Comparison of ENCODE assay signal across 1 cellular context in the genomic region with DNA sequence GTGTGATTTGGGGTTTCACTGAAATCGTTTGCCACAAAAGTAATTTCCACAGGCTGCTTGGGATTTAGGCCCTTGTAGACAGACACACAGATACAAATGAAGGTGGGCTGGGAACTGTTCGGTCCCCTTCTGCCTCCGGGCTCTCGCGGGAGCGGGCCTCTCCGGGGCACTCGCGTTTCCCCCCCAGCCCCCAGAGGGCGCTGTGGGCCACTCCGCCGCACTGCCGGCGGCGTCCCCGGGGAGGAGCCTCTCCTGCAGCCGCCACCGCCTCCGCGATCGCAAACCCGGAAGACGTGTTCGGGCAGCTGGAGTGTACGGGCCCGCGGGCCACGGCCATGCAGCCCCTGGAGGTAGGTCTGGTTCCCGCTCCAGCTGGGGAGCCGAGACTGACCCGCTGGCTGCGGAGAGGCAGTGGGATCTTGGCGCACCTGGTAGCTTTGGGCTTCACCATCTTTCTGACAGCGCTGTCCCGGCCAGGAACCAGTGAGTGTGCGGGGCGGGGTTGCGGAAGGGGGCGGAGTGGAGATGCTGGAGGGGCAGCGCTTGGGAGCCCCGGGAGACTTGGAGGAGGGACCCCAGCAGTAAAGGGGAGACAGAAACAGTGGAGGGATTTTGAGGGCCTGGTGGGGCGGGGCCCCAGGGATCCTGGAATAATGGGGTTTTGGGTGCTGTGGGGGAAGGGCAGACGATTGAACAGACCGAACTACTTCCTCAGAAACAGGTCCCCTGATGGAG.
TF ChIP-seq lines count a peak whose summit lies in the region.

A gene with protein sequence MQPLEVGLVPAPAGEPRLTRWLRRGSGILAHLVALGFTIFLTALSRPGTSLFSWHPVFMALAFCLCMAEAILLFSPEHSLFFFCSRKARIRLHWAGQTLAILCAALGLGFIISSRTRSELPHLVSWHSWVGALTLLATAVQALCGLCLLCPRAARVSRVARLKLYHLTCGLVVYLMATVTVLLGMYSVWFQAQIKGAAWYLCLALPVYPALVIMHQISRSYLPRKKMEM (plus strand): TSS at position 290 of the 735 bp plus-strand sequence. CDS start 46 bp downstream, at position 336.

TF ChIP-seq in HepG2, 621 proteins besides CTCF, POLR2A, EP300 and RAD21 (continued from another document):
- TF ChIP-seq, protein P1, sequence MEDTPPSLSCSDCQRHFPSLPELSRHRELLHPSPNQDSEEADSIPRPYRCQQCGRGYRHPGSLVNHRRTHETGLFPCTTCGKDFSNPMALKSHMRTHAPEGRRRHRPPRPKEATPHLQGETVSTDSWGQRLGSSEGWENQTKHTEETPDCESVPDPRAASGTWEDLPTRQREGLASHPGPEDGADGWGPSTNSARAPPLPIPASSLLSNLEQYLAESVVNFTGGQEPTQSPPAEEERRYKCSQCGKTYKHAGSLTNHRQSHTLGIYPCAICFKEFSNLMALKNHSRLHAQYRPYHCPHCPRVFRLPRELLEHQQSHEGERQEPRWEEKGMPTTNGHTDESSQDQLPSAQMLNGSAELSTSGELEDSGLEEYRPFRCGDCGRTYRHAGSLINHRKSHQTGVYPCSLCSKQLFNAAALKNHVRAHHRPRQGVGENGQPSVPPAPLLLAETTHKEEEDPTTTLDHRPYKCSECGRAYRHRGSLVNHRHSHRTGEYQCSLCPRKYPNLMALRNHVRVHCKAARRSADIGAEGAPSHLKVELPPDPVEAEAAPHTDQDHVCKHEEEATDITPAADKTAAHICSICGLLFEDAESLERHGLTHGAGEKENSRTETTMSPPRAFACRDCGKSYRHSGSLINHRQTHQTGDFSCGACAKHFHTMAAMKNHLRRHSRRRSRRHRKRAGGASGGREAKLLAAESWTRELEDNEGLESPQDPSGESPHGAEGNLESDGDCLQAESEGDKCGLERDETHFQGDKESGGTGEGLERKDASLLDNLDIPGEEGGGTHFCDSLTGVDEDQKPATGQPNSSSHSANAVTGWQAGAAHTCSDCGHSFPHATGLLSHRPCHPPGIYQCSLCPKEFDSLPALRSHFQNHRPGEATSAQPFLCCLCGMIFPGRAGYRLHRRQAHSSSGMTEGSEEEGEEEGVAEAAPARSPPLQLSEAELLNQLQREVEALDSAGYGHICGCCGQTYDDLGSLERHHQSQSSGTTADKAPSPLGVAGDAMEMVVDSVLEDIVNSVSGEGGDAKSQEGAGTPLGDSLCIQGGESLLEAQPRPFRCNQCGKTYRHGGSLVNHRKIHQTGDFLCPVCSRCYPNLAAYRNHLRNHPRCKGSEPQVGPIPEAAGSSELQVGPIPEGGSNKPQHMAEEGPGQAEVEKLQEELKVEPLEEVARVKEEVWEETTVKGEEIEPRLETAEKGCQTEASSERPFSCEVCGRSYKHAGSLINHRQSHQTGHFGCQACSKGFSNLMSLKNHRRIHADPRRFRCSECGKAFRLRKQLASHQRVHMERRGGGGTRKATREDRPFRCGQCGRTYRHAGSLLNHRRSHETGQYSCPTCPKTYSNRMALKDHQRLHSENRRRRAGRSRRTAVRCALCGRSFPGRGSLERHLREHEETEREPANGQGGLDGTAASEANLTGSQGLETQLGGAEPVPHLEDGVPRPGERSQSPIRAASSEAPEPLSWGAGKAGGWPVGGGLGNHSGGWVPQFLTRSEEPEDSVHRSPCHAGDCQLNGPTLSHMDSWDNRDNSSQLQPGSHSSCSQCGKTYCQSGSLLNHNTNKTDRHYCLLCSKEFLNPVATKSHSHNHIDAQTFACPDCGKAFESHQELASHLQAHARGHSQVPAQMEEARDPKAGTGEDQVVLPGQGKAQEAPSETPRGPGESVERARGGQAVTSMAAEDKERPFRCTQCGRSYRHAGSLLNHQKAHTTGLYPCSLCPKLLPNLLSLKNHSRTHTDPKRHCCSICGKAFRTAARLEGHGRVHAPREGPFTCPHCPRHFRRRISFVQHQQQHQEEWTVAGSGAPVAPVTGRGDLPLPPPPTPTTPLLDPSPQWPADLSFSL (CRISPR knock-in tag; IDR thresholded peaks at IDR 0.05) = 0 out of 2 replicates have a peak, but pooled peaks have one; percentile 39
- TF ChIP-seq KAT8 (CRISPR knock-in tag; IDR thresholded peaks at IDR 0.05) (peak; percentile 95), ZNF746 (CRISPR knock-in tag; IDR thresholded peaks at IDR 0.05) (no peak), KDM3A (CRISPR knock-in tag; IDR thresholded peaks at IDR 0.05; ENCODE audit: low read depth) (peak; percentile 76; the same call in 1 of the 2 replicates), DNMT1 (CRISPR knock-in tag; IDR thresholded peaks at IDR 0.05) (0 out of 2 replicates have a peak, but pooled peaks have one; percentile 42), NFRKB (IDR thresholded peaks at IDR 0.05) (no peak)
- TF ChIP-seq, protein P2, sequence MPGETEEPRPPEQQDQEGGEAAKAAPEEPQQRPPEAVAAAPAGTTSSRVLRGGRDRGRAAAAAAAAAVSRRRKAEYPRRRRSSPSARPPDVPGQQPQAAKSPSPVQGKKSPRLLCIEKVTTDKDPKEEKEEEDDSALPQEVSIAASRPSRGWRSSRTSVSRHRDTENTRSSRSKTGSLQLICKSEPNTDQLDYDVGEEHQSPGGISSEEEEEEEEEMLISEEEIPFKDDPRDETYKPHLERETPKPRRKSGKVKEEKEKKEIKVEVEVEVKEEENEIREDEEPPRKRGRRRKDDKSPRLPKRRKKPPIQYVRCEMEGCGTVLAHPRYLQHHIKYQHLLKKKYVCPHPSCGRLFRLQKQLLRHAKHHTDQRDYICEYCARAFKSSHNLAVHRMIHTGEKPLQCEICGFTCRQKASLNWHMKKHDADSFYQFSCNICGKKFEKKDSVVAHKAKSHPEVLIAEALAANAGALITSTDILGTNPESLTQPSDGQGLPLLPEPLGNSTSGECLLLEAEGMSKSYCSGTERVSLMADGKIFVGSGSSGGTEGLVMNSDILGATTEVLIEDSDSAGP (CRISPR knock-in tag; IDR thresholded peaks at IDR 0.05; ENCODE audit: borderline replicate concordance) = peak; percentile 89
- TF ChIP-seq, protein P3, sequence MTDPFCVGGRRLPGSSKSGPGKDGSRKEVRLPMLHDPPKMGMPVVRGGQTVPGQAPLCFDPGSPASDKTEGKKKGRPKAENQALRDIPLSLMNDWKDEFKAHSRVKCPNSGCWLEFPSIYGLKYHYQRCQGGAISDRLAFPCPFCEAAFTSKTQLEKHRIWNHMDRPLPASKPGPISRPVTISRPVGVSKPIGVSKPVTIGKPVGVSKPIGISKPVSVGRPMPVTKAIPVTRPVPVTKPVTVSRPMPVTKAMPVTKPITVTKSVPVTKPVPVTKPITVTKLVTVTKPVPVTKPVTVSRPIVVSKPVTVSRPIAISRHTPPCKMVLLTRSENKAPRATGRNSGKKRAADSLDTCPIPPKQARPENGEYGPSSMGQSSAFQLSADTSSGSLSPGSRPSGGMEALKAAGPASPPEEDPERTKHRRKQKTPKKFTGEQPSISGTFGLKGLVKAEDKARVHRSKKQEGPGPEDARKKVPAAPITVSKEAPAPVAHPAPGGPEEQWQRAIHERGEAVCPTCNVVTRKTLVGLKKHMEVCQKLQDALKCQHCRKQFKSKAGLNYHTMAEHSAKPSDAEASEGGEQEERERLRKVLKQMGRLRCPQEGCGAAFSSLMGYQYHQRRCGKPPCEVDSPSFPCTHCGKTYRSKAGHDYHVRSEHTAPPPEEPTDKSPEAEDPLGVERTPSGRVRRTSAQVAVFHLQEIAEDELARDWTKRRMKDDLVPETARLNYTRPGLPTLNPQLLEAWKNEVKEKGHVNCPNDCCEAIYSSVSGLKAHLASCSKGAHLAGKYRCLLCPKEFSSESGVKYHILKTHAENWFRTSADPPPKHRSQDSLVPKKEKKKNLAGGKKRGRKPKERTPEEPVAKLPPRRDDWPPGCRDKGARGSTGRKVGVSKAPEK (CRISPR knock-in tag; IDR thresholded peaks at IDR 0.05; ENCODE audit: borderline replicate concordance) = no peak
TF ChIP-seq in HepG2: peak in this region for 235.
